ENCODE assay signal across 12 cellular contexts in genomic region chr16:11674001-11674817, GRCh38. TPM values are rescaled to one million over a fixed set of nuclear protein-coding genes. Genes with fewer than 3 reads are reported as not detected.
DNase-seq lines count a peak whose midpoint lies in the region; TF ChIP-seq lines count a peak whose summit lies in the region.
"Had no signal": no experiment of that assay in that cellular context is flagged by ENCODE, and none has a peak within 500 bp of the region (broad histone marks: within the 10 kb centered on the region; RNA-seq: fewer than 3 reads in every experiment).

No MANE protein-coding gene starts in this region.

- intact Hi-C loops in activated CD4-positive, alpha-beta memory T cell treated with anti-CD3 and anti-CD28 coated beads for 36 hours (cut with micrococcal nuclease) = no loop called here
- intact Hi-C loops in stomach (cut with DNase I; ENCODE audit: low total_unique reads) = no loop called here

- WGBS in stomach, 5 donors = 78 to 92% (median 83%) methylated on average over 21 to 25 of the region's 25 CpGs

- H3K4me3 Mint-ChIP-seq in activated CD4-positive, alpha-beta memory T cell treated with anti-CD3 and anti-CD28 coated beads for 36 hours = no peak overlapping the region
- no peak overlapping the region for H3K4me3 Mint-ChIP-seq in activated CD4-positive, alpha-beta memory T cell treated with anti-CD3 and anti-CD28 coated beads, Interleukin-2, amount 10 ng/mL, durations not matched to agents 7 days and 5 days
- peak overlapping the region; percentile 94 for H3K4me3 Mint-ChIP-seq in glutamatergic neuron (ENCODE audit: unreplicated experiment)

- DNase-seq in activated CD4-positive, alpha-beta memory T cell treated with anti-CD3 and anti-CD28 coated beads for 36 hours = no peak
- no peak for DNase-seq in activated CD4-positive, alpha-beta memory T cell treated with anti-CD3 and anti-CD28 coated beads, Interleukin-2, amount 10 ng/mL, durations not matched to agents 7 days and 5 days
- peak; percentile 2 for DNase-seq in OCI-M1 (lab: John Stamatoyannopoulos, UW)
- no peak for DNase-seq in glutamatergic neuron
- DNase-seq in stomach = no peak
- DNase-seq in iPS-NIHi7 (ENCODE audit: extremely low spot score) = no peak
- no peak for DNase-seq in activated gamma-delta T cell (lab: John Stamatoyannopoulos, UW)
- no peak for DNase-seq in dermis blood vessel endothelial cell
- DNase-seq: activated effector memory CD4-positive, alpha-beta T cell treated with Interleukin-2 at 50 U/mL for 16 hours; effector memory CD8-positive, alpha-beta T cell; NCI-H1092 treated with DMSO at 0.1 percent for 48 hours had no signal

- TF ChIP-seq CTCF in glutamatergic neuron (IDR thresholded peaks at IDR 0.05; ENCODE audit: partially characterized antibody, unreplicated experiment) (no peak), stomach (IDR thresholded peaks at IDR 0.05) (no peak)

- H3K4me1 Mint-ChIP-seq in activated CD4-positive, alpha-beta memory T cell treated with anti-CD3 and anti-CD28 coated beads for 36 hours (ENCODE audit: low read depth) = peaks cover 72% of the 10 kb centered on the region
- H3K4me1 Mint-ChIP-seq in activated CD4-positive, alpha-beta memory T cell treated with anti-CD3 and anti-CD28 coated beads, Interleukin-2, amount 10 ng/mL, durations not matched to agents 7 days and 5 days = peaks cover 65% of the 10 kb centered on the region
- H3K4me1 Mint-ChIP-seq in glutamatergic neuron (ENCODE audit: low read depth, unreplicated experiment) = peaks cover 44% of the 10 kb centered on the region

- no peak for TF ChIP-seq POLR2A in stomach (IDR thresholded peaks at IDR 0.05)

- H3K4me1 ChIP-seq in stomach = peaks cover 76 to 99% (median 92%) of the 10 kb centered on the region in 4 donors

- CTCF ChIA-PET in activated CD4-positive, alpha-beta memory T cell treated with anti-CD3 and anti-CD28 coated beads for 36 hours (lab: Charles Lee) = interaction anchor here (1.2 kb wide), 1 partner anchor 142 kb away, joined by 3 read pairs; no protein-coding TSS in a partner anchor
- CTCF ChIA-PET in activated CD4-positive, alpha-beta memory T cell treated with anti-CD3 and anti-CD28 coated beads, Interleukin-2, amount 10 ng/mL, durations not matched to agents 7 days and 5 days (lab: Charles Lee) = no interaction called here

- H3K27ac Mint-ChIP-seq in activated CD4-positive, alpha-beta memory T cell treated with anti-CD3 and anti-CD28 coated beads for 36 hours = peak overlapping the region; percentile 23
- no peak overlapping the region for H3K27ac Mint-ChIP-seq in activated CD4-positive, alpha-beta memory T cell treated with anti-CD3 and anti-CD28 coated beads, Interleukin-2, amount 10 ng/mL, durations not matched to agents 7 days and 5 days
- H3K27ac Mint-ChIP-seq in glutamatergic neuron (ENCODE audit: unreplicated experiment) = peak overlapping the region; percentile 86

- POLR2A ChIA-PET in activated CD4-positive, alpha-beta memory T cell treated with anti-CD3 and anti-CD28 coated beads for 36 hours (lab: Charles Lee) = no interaction called here
- POLR2A ChIA-PET in activated CD4-positive, alpha-beta memory T cell treated with anti-CD3 and anti-CD28 coated beads, Interleukin-2, amount 10 ng/mL, durations not matched to agents 7 days and 5 days (lab: Charles Lee) = interaction anchor here (0.9 kb wide), 1 partner anchor 8 kb away, joined by 3 read pairs; no protein-coding TSS in a partner anchor

- H3K9me3 Mint-ChIP-seq in activated CD4-positive, alpha-beta memory T cell treated with anti-CD3 and anti-CD28 coated beads for 36 hours = no peaks in the 10 kb centered on the region
- H3K9me3 Mint-ChIP-seq in activated CD4-positive, alpha-beta memory T cell treated with anti-CD3 and anti-CD28 coated beads, Interleukin-2, amount 10 ng/mL, durations not matched to agents 7 days and 5 days = no peaks in the 10 kb centered on the region
- peaks cover 32% of the 10 kb centered on the region for H3K9me3 Mint-ChIP-seq in glutamatergic neuron (ENCODE audit: unreplicated experiment)
- H3K9me3 Mint-ChIP-seq: effector memory CD8-positive, alpha-beta T cell had no signal

- peak overlapping the region in 4 of 5 donors; percentile 6 to 89 (median 65) for H3K27ac ChIP-seq in stomach

- peaks cover 14% of the 10 kb centered on the region for H3K36me3 Mint-ChIP-seq in activated CD4-positive, alpha-beta memory T cell treated with anti-CD3 and anti-CD28 coated beads for 36 hours
- H3K36me3 Mint-ChIP-seq in activated CD4-positive, alpha-beta memory T cell treated with anti-CD3 and anti-CD28 coated beads, Interleukin-2, amount 10 ng/mL, durations not matched to agents 7 days and 5 days (ENCODE audit: low read depth) = peaks cover 27% of the 10 kb centered on the region
- H3K36me3 Mint-ChIP-seq in glutamatergic neuron (ENCODE audit: unreplicated experiment) = no peaks in the 10 kb centered on the region

- H3K9me3 ChIP-seq in stomach = no peaks in the 10 kb centered on the region
- H3K9me3 ChIP-seq: suprapubic skin had no signal

- no peak overlapping the region for H3K4me3 ChIP-seq in stomach
- H3K4me3 ChIP-seq: suprapubic skin had no signal

- no peaks in the 10 kb centered on the region for H3K27me3 Mint-ChIP-seq in activated CD4-positive, alpha-beta memory T cell treated with anti-CD3 and anti-CD28 coated beads for 36 hours
- peaks cover 11% of the 10 kb centered on the region for H3K27me3 Mint-ChIP-seq in activated CD4-positive, alpha-beta memory T cell treated with anti-CD3 and anti-CD28 coated beads, Interleukin-2, amount 10 ng/mL, durations not matched to agents 7 days and 5 days
- peaks cover 36% of the 10 kb centered on the region for H3K27me3 Mint-ChIP-seq in glutamatergic neuron (ENCODE audit: unreplicated experiment)
- H3K27me3 Mint-ChIP-seq: effector memory CD8-positive, alpha-beta T cell had no signal

- H3K36me3 ChIP-seq in stomach = peaks cover 22 to 38% (median 37%) of the 10 kb centered on the region in 4 donors

- no peaks in the 10 kb centered on the region for H3K27me3 ChIP-seq in stomach
- H3K27me3 ChIP-seq: suprapubic skin had no signal

- no peak for TF ChIP-seq EP300 in stomach (IDR thresholded peaks at IDR 0.05)

RNA-seq across cellular contexts. Expression of gene SNN, which starts 6.0 kb away (rescaled TPM):
- 1 to 10 TPM; 9.1 TPM for total RNA-seq in activated CD4-positive, alpha-beta memory T cell treated with anti-CD3 and anti-CD28 coated beads for 36 hours
- 1 to 10 TPM; 6.2 to 7.3 TPM for total RNA-seq in activated CD4-positive, alpha-beta memory T cell treated with anti-CD3 and anti-CD28 coated beads, Interleukin-2, amount 10 ng/mL, durations not matched to agents 7 days and 5 days
- total RNA-seq in glutamatergic neuron (ENCODE audit: unreplicated experiment) (491 TPM), stomach (10 to 100 TPM in 4 of 5 donors, 1 to 10 TPM in 1; 2.9 to 25.0 (median 16.0) TPM), dermis blood vessel endothelial cell (34.4 and 56.7 TPM in 2 replicates)
- polyA plus RNA-seq in stomach = 10 to 100 TPM in 2 of 3 donors, 1 to 10 TPM in 1; 8.5 to 14.0 (median 11.3) TPM
